Comparison of ENCODE assay signal across 2 cellular contexts in genomic region chr10:122492955-122493597, GRCh38.
TF ChIP-seq lines count a peak whose summit lies in the region.

No MANE protein-coding gene starts in this region.

TF ChIP-seq in IMR-90, 13 proteins besides CTCF, POLR2A, EP300 and RAD21:
- TF ChIP-seq MAFK (IDR thresholded peaks at IDR 0.05; ENCODE audit: low read depth, low read length) (no peak), MXI1 (IDR thresholded peaks at IDR 0.05; ENCODE audit: borderline replicate concordance, low read depth, low read length) (no peak), RFX5 (IDR thresholded peaks at IDR 0.05; ENCODE audit: low read depth, low read length) (no peak), MAZ (IDR thresholded peaks at IDR 0.05; ENCODE audit: borderline replicate concordance, low read depth, low read length) (no peak), RCOR1 (IDR thresholded peaks at IDR 0.05; ENCODE audit: insufficient replicate concordance, low read length) (no peak), FOS (IDR thresholded peaks at IDR 0.05; ENCODE audit: low read depth, low read length) (no peak), SMC3 (IDR thresholded peaks at IDR 0.05; ENCODE audit: low read depth, low read length) (no peak), USF2 (IDR thresholded peaks at IDR 0.05; ENCODE audit: low read depth, low read length) (no peak), BHLHE40 (IDR thresholded peaks at IDR 0.05; ENCODE audit: low read depth, low read length) (no peak), ELK1 (IDR thresholded peaks at IDR 0.05; ENCODE audit: borderline replicate concordance, low read depth, low read length) (no peak), NFE2L2 (IDR thresholded peaks at IDR 0.05; ENCODE audit: low read depth, low read length) (no peak), CEBPB (IDR thresholded peaks at IDR 0.05; ENCODE audit: low read depth, low read length) (no peak), CHD1 (IDR thresholded peaks at IDR 0.05; ENCODE audit: low read depth, low read length) (no peak)

TF ChIP-seq in endothelial cell of umbilical vein, 7 proteins besides CTCF, POLR2A, EP300 and RAD21:
- no peak for TF ChIP-seq GATA2 (IDR thresholded peaks at IDR 0.05; ENCODE audit: insufficient read depth, insufficient read length, low read depth, low read length)
- no peak for TF ChIP-seq MYC (IDR thresholded peaks at IDR 0.05; ENCODE audit: low read depth, low read length)
